8 cellular contexts compared by ENCODE assay signal in genomic region chr7:122092964-122093797, GRCh38. TPM values are rescaled to one million over a fixed set of nuclear protein-coding genes. Genes with fewer than 3 reads are reported as not detected.
DNase-seq lines count a peak whose midpoint lies in the region; ATAC-seq and TF ChIP-seq lines count a peak whose summit lies in the region.

No MANE protein-coding gene starts in this region.

- no peak for TF ChIP-seq POLR2A in stomach (IDR thresholded peaks at IDR 0.05)

- no peak overlapping the region for H3K27ac ChIP-seq in stomach

- ATAC-seq in GM19463 (IDR thresholded peaks at IDR 0.05; ENCODE audit: unreplicated experiment) (peak; percentile 95), HG03521 (IDR thresholded peaks at IDR 0.05; ENCODE audit: unreplicated experiment) (peak; percentile 94), natural killer cell (peak; percentile 50 to 68 (median 63))
- ATAC-seq in activated CD8-positive, alpha-beta T cell treated with anti-CD3 and anti-CD28 coated beads for 36 hours, result peak; percentile 56

- H3K27me3 Mint-ChIP-seq in Calu3 (ENCODE audit: unreplicated experiment) (no peaks in the 10 kb centered on the region), natural killer cell (ENCODE audit: low read depth in 2 of 2) (no peaks in the 10 kb centered on the region)
- no peaks in the 10 kb centered on the region for H3K27me3 Mint-ChIP-seq in activated CD8-positive, alpha-beta T cell treated with anti-CD3 and anti-CD28 coated beads for 36 hours

- H3K4me3 ChIP-seq in epithelial cell of proximal tubule (ENCODE audit: low read depth, low read length), result no peak overlapping the region
- no peak overlapping the region for H3K4me3 ChIP-seq in stomach

- H3K4me1 Mint-ChIP-seq in Calu3 (ENCODE audit: low read depth, unreplicated experiment) (no peaks in the 10 kb centered on the region), natural killer cell (no peaks in the 10 kb centered on the region)
- H3K4me1 Mint-ChIP-seq in activated CD8-positive, alpha-beta T cell treated with anti-CD3 and anti-CD28 coated beads for 36 hours (ENCODE audit: low read depth), result no peaks in the 10 kb centered on the region

- no TSS peak for BruUV-seq in Calu3 (replicated peaks; lab: Mats Ljungman, UMichigan)

- intact Hi-C loops in Calu3 (cut with micrococcal nuclease; ENCODE audit: unreplicated experiment) (loop anchor here (1.0 to 5.0 kb wide), 4 partner anchors 78 to 439 kb away; no protein-coding TSS in a partner anchor), natural killer cell (cut with micrococcal nuclease) (no loop called here), stomach (cut with DNase I; ENCODE audit: low total_unique reads) (no loop called here)
- intact Hi-C loops in activated CD8-positive, alpha-beta T cell treated with anti-CD3 and anti-CD28 coated beads for 36 hours (cut with micrococcal nuclease), result loop anchor here (5.0 kb wide), 1 partner anchor 34 kb away; no protein-coding TSS in a partner anchor

- no peaks in the 10 kb centered on the region for H3K27me3 ChIP-seq in stomach

- CTCF ChIA-PET in Calu3 (lab: Charles Lee), result interaction anchor here (0.5 to 1.8 kb wide), 7 partner anchors 11 to 202 kb away, joined by 3 to 6 read pairs (median 4); no protein-coding TSS in a partner anchor
- CTCF ChIA-PET in activated CD8-positive, alpha-beta T cell treated with anti-CD3 and anti-CD28 coated beads for 36 hours (lab: Charles Lee), result interaction anchor here (1.0 to 1.5 kb wide), 9 partner anchors 9 to 440 kb away, joined by 3 to 6 read pairs (median 3); partner anchors contain the start of gene AASS

- TF ChIP-seq CTCF in Calu3 (IDR thresholded peaks at IDR 0.05; ENCODE audit: unreplicated experiment), result peak; percentile 68
- peak; percentile 66 for TF ChIP-seq CTCF in activated CD8-positive, alpha-beta T cell treated with anti-CD3 and anti-CD28 coated beads for 36 hours (IDR thresholded peaks at IDR 0.05)
- peak; percentile 97 for TF ChIP-seq CTCF in epithelial cell of proximal tubule (conservative IDR thresholded peaks at IDR 0.05; ENCODE audit: low read depth, low read length)
- TF ChIP-seq CTCF in natural killer cell (IDR thresholded peaks at IDR 0.05), result peak; percentile 62
- peak in 5 of 7 experiments; percentile 47 to 74 (median 62) for TF ChIP-seq CTCF in stomach (IDR thresholded peaks at IDR 0.05)

- H3K9me3 Mint-ChIP-seq in Calu3 (ENCODE audit: low read depth, unreplicated experiment) (no peaks in the 10 kb centered on the region), natural killer cell (no peaks in the 10 kb centered on the region)
- H3K9me3 Mint-ChIP-seq in activated CD8-positive, alpha-beta T cell treated with anti-CD3 and anti-CD28 coated beads for 36 hours, result no peaks in the 10 kb centered on the region

- H3K4me1 ChIP-seq in stomach, result no peaks in the 10 kb centered on the region

- H3K4me3 Mint-ChIP-seq in Calu3 (ENCODE audit: low read depth, unreplicated experiment), result no peak overlapping the region
- no peak overlapping the region for H3K4me3 Mint-ChIP-seq in activated CD8-positive, alpha-beta T cell treated with anti-CD3 and anti-CD28 coated beads for 36 hours
- H3K4me3 Mint-ChIP-seq in natural killer cell, result no peak overlapping the region

- TF ChIP-seq EP300 in stomach (IDR thresholded peaks at IDR 0.05), result no peak

- DNase-seq in Calu3 (peak; percentile 72), NCI-H526 treated with DMSO at 0.1 percent for 48 hours (lab: John Stamatoyannopoulos, UW) (peak; percentile 38), epithelial cell of proximal tubule (ENCODE audit: low read depth) (peak; percentile 39), natural killer cell (peak; percentile 18), stomach (peak; percentile 72)
- peak; percentile 78 for DNase-seq in activated CD8-positive, alpha-beta T cell treated with anti-CD3 and anti-CD28 coated beads for 36 hours

- no peaks in the 10 kb centered on the region for H3K36me3 Mint-ChIP-seq in Calu3 (ENCODE audit: insufficient read depth, unreplicated experiment)
- H3K36me3 Mint-ChIP-seq in activated CD8-positive, alpha-beta T cell treated with anti-CD3 and anti-CD28 coated beads for 36 hours (ENCODE audit: low read depth), result no peaks in the 10 kb centered on the region
- H3K36me3 Mint-ChIP-seq in natural killer cell, result no peaks in the 10 kb centered on the region

- WGBS in stomach, 5 donors, result 93 to 95% (median 94%) methylated on average over 6 of the region's 6 CpGs

- POLR2A ChIA-PET in activated CD8-positive, alpha-beta T cell treated with anti-CD3 and anti-CD28 coated beads for 36 hours (lab: Charles Lee), result no interaction called here

- no peaks in the 10 kb centered on the region for H3K9me3 ChIP-seq in stomach

- H3K27ac Mint-ChIP-seq in Calu3 (ENCODE audit: unreplicated experiment) (no peak overlapping the region), natural killer cell (no peak overlapping the region)
- H3K27ac Mint-ChIP-seq in activated CD8-positive, alpha-beta T cell treated with anti-CD3 and anti-CD28 coated beads for 36 hours, result no peak overlapping the region

- peaks cover 0 to 56% (median 28%) of the 10 kb centered on the region in 4 donors for H3K36me3 ChIP-seq in stomach

RNA-seq across cellular contexts. Expression of gene AASS, which starts 50.9 kb away (rescaled TPM):
- total RNA-seq in Calu3 (2022) (12.7 and 18.7 TPM in 2 replicates), epithelial cell of proximal tubule (8.1 and 11.9 TPM in 2 replicates), natural killer cell (1 to 10 TPM; 1.6 to 2.4 (median 1.6) TPM), stomach (100 to 1,000 TPM in 1 of 5 donors, 10 to 100 TPM in 3, 1 to 10 TPM in 1; 6.1 to 106 (median 25.1) TPM)
- total RNA-seq in activated CD8-positive, alpha-beta T cell treated with anti-CD3 and anti-CD28 coated beads for 36 hours, result under 1 TPM; 0.68 to 0.76 TPM
- polyA plus RNA-seq in stomach, result 1 to 10 TPM; 1.8 to 8.0 (median 2.0) TPM

Comparison
In these comparisons a context has a peak if more than half of its experiments do, and no peak if none do; other contexts are left out.
1. DNase-seq: peak in every context shown above with its lines; median percentile 78 in activated CD8-positive, alpha-beta T cell treated with anti-CD3 and anti-CD28 coated beads for 36 hours; 72 in Calu3; 72 in stomach; 39 in epithelial cell of proximal tubule; 38 in NCI-H526 treated with DMSO at 0.1 percent for 48 hours; 18 in natural killer cell.
2. intact Hi-C loops: an anchor here in Calu3 (1.0 to 5.0 kb wide) and activated CD8-positive, alpha-beta T cell treated with anti-CD3 and anti-CD28 coated beads for 36 hours (5.0 kb wide); none called in natural killer cell and stomach.